Comparison of ENCODE assay signal across 21 cellular contexts in genomic region chr7:69624842-69625637, GRCh38.
"Had no signal": no experiment of that assay in that cellular context is flagged by ENCODE, and none has a peak within 500 bp of the region (broad histone marks: within the 10 kb centered on the region; RNA-seq: fewer than 3 reads in every experiment).

No MANE protein-coding gene starts in this region.

- H3K36me3 Mint-ChIP-seq: activated naive CD4-positive, alpha-beta T cell treated with anti-CD3 and anti-CD28 coated beads, Interleukin-2, amount 50 U/mL, for 24 hours; natural killer cell; stimulated activated memory B cell treated with anti-CD40 and anti-IgM and Interleukin-4, amounts not matched to agents 10 μg/mL and 1 μg/mL and 100 μg/mL, for 72 hours had no signal

- H3K9me3 ChIP-seq: ascending aorta, breast epithelium, gastrocnemius medialis, heart right ventricle, spleen, testis, upper lobe of right lung had no signal

- H3K9me3 Mint-ChIP-seq: activated naive CD4-positive, alpha-beta T cell treated with anti-CD3 and anti-CD28 coated beads, Interleukin-2, amount 50 U/mL, for 24 hours; activated T-cell treated with anti-CD3 and anti-CD28 coated beads, Interleukin-2, amount 50 U/mL, for 72 hours; natural killer cell; stimulated activated memory B cell treated with anti-CD40 and anti-IgM and Interleukin-4, amounts not matched to agents 10 μg/mL and 1 μg/mL and 100 μg/mL, for 72 hours had no signal

- H3K27me3 ChIP-seq: ascending aorta, breast epithelium, gastrocnemius medialis, heart right ventricle, spleen, testis, upper lobe of right lung had no signal

- ATAC-seq: activated CD4-positive, CD25-positive, alpha-beta regulatory T cell treated with anti-CD3 and anti-CD28 coated beads, Interleukin-2, amount 50 U/mL, for 24 hours; activated T-cell treated with anti-CD3 and anti-CD28 coated beads, Interleukin-2, amount 50 U/mL, for 72 hours; esophagus mucosa; gastrocnemius medialis; heart right ventricle; natural killer cell; stimulated activated memory B cell treated with anti-CD40 and anti-IgM and Interleukin-4, amounts not matched to agents 10 μg/mL and 1 μg/mL and 100 μg/mL, for 72 hours; upper lobe of right lung had no signal

- H3K4me3 Mint-ChIP-seq: activated naive CD4-positive, alpha-beta T cell treated with anti-CD3 and anti-CD28 coated beads, Interleukin-2, amount 50 U/mL, for 24 hours; activated T-cell treated with anti-CD3 and anti-CD28 coated beads, Interleukin-2, amount 50 U/mL, for 72 hours; natural killer cell; stimulated activated memory B cell treated with anti-CD40 and anti-IgM and Interleukin-4, amounts not matched to agents 10 μg/mL and 1 μg/mL and 100 μg/mL, for 72 hours had no signal

- H3K4me1 ChIP-seq: ascending aorta, breast epithelium, testis, upper lobe of right lung had no signal

- H3K4me1 Mint-ChIP-seq: activated naive CD4-positive, alpha-beta T cell treated with anti-CD3 and anti-CD28 coated beads, Interleukin-2, amount 50 U/mL, for 24 hours had no signal

- H3K27ac Mint-ChIP-seq: activated T-cell treated with anti-CD3 and anti-CD28 coated beads, Interleukin-2, amount 50 U/mL, for 72 hours; natural killer cell; stimulated activated memory B cell treated with anti-CD40 and anti-IgM and Interleukin-4, amounts not matched to agents 10 μg/mL and 1 μg/mL and 100 μg/mL, for 72 hours had no signal

- H3K4me3 ChIP-seq: ascending aorta, breast epithelium, gastrocnemius medialis, heart right ventricle, spleen, testis, upper lobe of right lung had no signal

- H3K27ac ChIP-seq: ascending aorta, breast epithelium, gastrocnemius medialis, heart right ventricle, spleen, testis, upper lobe of right lung had no signal

- DNase-seq: activated effector memory CD4-positive, alpha-beta T cell treated with anti-CD3 and anti-CD28 coated beads, Interleukin-2, amount 50 U/mL, for 16 hours; activated T-cell treated with anti-CD3 and anti-CD28 coated beads, Interleukin-2, amount 50 U/mL, for 72 hours; cerebellar nuclear complex; cortex of kidney; gastrocnemius medialis; heart right ventricle; left cardiac atrium; mesenchymal stem cell; natural killer cell; nucleus accumbens; posterior cingulate gyrus; spleen; stimulated activated CD4-positive, alpha-beta T cell treated with anti-CD3 and anti-CD28 coated beads, Interleukin-4, amount 100 ng/mL, for 4 hours; testis; upper lobe of right lung had no signal

- H3K27me3 Mint-ChIP-seq: stimulated activated memory B cell treated with anti-CD40 and anti-IgM and Interleukin-4, amounts not matched to agents 10 μg/mL and 1 μg/mL and 100 μg/mL, for 72 hours had no signal

- H3K36me3 ChIP-seq: ascending aorta, breast epithelium, gastrocnemius medialis, heart right ventricle, spleen, upper lobe of right lung had no signal
